In the genomic region with DNA sequence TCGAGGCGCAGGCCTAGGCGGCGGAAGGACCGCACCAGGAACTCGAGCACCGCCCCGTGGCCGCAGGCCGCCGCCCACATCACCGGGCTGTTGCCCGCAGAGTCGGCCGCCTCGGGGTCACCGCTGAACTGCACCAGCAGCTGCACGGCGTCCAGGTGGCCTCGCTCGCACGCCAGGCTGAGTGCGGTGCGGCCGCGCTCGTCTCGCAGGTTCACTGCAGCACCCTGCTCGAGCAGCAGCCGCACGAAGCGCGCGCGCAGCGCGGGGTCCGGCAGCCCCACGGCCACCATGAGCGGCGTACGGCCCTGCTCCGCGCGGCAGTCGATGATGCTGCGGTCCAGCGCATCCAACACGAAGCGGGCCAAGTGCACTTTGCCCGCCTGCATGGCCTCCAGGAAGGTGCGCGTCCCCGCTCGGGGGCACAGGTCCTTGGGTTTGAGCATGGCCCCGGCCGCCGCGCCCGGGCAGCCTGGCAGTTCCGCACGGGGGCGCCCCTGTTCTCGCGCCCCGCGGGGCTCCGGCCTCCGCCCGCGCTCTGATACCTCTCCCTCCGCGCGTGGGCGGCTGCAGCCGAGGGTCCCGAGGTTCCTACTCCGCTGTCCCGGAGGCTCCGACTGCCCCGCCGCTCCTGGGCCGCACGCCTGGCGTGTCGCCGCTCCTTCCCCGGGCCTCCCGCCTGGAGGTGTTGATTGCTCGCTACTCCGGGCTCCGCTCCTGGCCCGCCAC, we compare ENCODE assay signal across 8 cellular contexts. TPM values are rescaled to one million over a fixed set of nuclear protein-coding genes. Genes with fewer than 3 reads are reported as not detected.
A peak's percentile ranks its signal among the peaks of the same experiment; 100 is the strongest.
DNase-seq lines count a peak whose midpoint lies in the region; ATAC-seq and TF ChIP-seq lines count a peak whose summit lies in the region.

No MANE protein-coding gene starts in this region.

- peak overlapping the region; percentile 96 for H2AFZ ChIP-seq in PC-3 (ENCODE audit: low read length)

- no peak overlapping the region for H3K27ac ChIP-seq in PC-3 (ENCODE audit: low read length)
- no peak overlapping the region for H3K27ac ChIP-seq in cardiac muscle cell

- no peak for TF ChIP-seq CTCF in AG10803 (conservative IDR thresholded peaks at IDR 0.05; ENCODE audit: low read length)
- peak; percentile 70 for TF ChIP-seq CTCF in PC-3 (conservative IDR thresholded peaks at IDR 0.05; ENCODE audit: low read depth, low read length)
- peak; percentile 37 for TF ChIP-seq CTCF in cardiac muscle cell (IDR thresholded peaks at IDR 0.05; ENCODE audit: low read depth, low read length)

- POLR2A ChIA-PET in PC-3 (lab: Charles Lee; ENCODE audit: unreplicated experiment) = no interaction called here

- no TSS peak for BruUV-seq in PC-3 (replicated peaks; lab: Mats Ljungman, UMichigan)

- CTCF ChIA-PET in PC-3 (lab: Charles Lee) = no interaction called here

- H3K4me2 ChIP-seq in PC-3 (ENCODE audit: low read length) = peak overlapping the region; percentile 98

- H3K4me3 ChIP-seq in AG10803 (ENCODE audit: low read length) (peak overlapping the region; percentile 40), PC-3 (ENCODE audit: low read length) (peak overlapping the region; percentile 83), cardiac muscle cell (peak overlapping the region; percentile 34)

- H3K9me2 ChIP-seq in PC-3 (replicated peaks; ENCODE audit: low read length) = no peaks in the 10 kb centered on the region

- DNase-seq in AG10803 (ENCODE audit: low read depth) (no peak), PC-3 (peak; percentile 43), cardiac muscle cell (ENCODE audit: low read depth in 1 of 2, low spot score in 1 of 2) (peak; percentile 15 to 60), retina (peak; percentile 84)
- DNase-seq in activated effector memory CD4-positive, alpha-beta T cell treated with anti-CD3 and anti-CD28 coated beads, Interleukin-2, amount 50 U/mL, for 16 hours = peak; percentile 80

- H3K9ac ChIP-seq in PC-3 (ENCODE audit: low read length) = no peak overlapping the region

- intact Hi-C loops in PC-3 (cut with micrococcal nuclease) = no loop called here

- no peaks in the 10 kb centered on the region for H3K27me3 ChIP-seq in PC-3 (ENCODE audit: low read length)
- H3K27me3 ChIP-seq in cardiac muscle cell = peaks cover 38% of the 10 kb centered on the region

- no peaks in the 10 kb centered on the region for H4K20me1 ChIP-seq in PC-3 (ENCODE audit: low read length)

- H3K79me2 ChIP-seq in PC-3 (ENCODE audit: low read length) = no peaks in the 10 kb centered on the region

- H3F3A ChIP-seq in PC-3 (ENCODE audit: low read length, unreplicated experiment) = no peaks in the 10 kb centered on the region

- peak; percentile 43 for ATAC-seq in GM21576 (IDR thresholded peaks at IDR 0.05; ENCODE audit: unreplicated experiment)
- peak; percentile 52 for ATAC-seq in PC-3
- no peak for ATAC-seq in HG02938 (IDR thresholded peaks at IDR 0.05; ENCODE audit: unreplicated experiment)
- ATAC-seq in GM21367 (IDR thresholded peaks at IDR 0.05; ENCODE audit: unreplicated experiment) = no peak

- H3K36me3 ChIP-seq in PC-3 (ENCODE audit: low read depth, low read length) = no peaks in the 10 kb centered on the region
- H3K36me3 ChIP-seq in cardiac muscle cell = no peaks in the 10 kb centered on the region

- H3K9me3 ChIP-seq in PC-3 (ENCODE audit: low read length) (no peaks in the 10 kb centered on the region), cardiac muscle cell (ENCODE audit: low read depth) (no peaks in the 10 kb centered on the region)

- H3K4me1 ChIP-seq in PC-3 (ENCODE audit: insufficient read depth, low read length) (no peaks in the 10 kb centered on the region), cardiac muscle cell (ENCODE audit: low read depth) (peaks cover 51% of the 10 kb centered on the region)

RNA-seq across cellular contexts. Expression of gene ANKRD63, which starts 0.6 kb away (rescaled TPM):
- total RNA-seq in PC-3 (2014; rRNA removed) = 1.2 and 1.4 TPM in 2 replicates
- total RNA-seq in cardiac muscle cell = 24.4 and 104 TPM in 2 replicates
- polyA plus RNA-seq in cardiac muscle cell = 13.7 and 45.7 TPM in 2 replicates

RNA-seq across cellular contexts. Expression of gene PLCB2, which starts 25.4 kb away (rescaled TPM):
- 1.3 and 3.2 TPM in 2 replicates for total RNA-seq in PC-3 (2014; rRNA removed)
- 16.9 and 41.2 TPM in 2 replicates for total RNA-seq in cardiac muscle cell
- polyA plus RNA-seq in cardiac muscle cell = 28.3 and 45.9 TPM in 2 replicates

RNA-seq across cellular contexts. Expression of gene INAFM2, which starts 41.2 kb away (rescaled TPM):
- total RNA-seq in PC-3 (2014; rRNA removed) = 22.1 and 32.1 TPM in 2 replicates
- total RNA-seq in cardiac muscle cell = 133 and 217 TPM in 2 replicates
- 186 and 330 TPM in 2 replicates for polyA plus RNA-seq in cardiac muscle cell

RNA-seq across cellular contexts. Expression of gene PAK6, which starts 43.4 kb away (rescaled TPM):
- total RNA-seq in PC-3 (2014; rRNA removed) (30.4 TPM in 2 replicates), cardiac muscle cell (9.7 and 18.7 TPM in 2 replicates)
- polyA plus RNA-seq in cardiac muscle cell = 4.2 and 8.3 TPM in 2 replicates

RNA-seq across cellular contexts. Expression of gene CCDC9B, which starts 58.4 kb away (rescaled TPM):
- 56.1 and 101 TPM in 2 replicates for total RNA-seq in PC-3 (2014; rRNA removed)
- total RNA-seq in cardiac muscle cell = 8.2 and 9.6 TPM in 2 replicates
- polyA plus RNA-seq in cardiac muscle cell = 12.5 and 14.6 TPM in 2 replicates

Comparison
In these comparisons a context has a peak if more than half of its experiments do, and no peak if none do; other contexts are left out.
1. ATAC-seq: peak in GM21576 (single experiment) and PC-3 (single experiment); none in HG02938 (single experiment) and GM21367 (single experiment).
2. RNA of gene ANKRD63, which starts 0.6 kb away (total RNA-seq): 24.4 to 104 TPM in cardiac muscle cell; 1.2 to 1.4 TPM in PC-3; every median in the first group is over 10 times any median in the second.
3. Peak in every context shown above with its lines, with median percentiles within 50 percentile points of each other: H3K4me3 ChIP-seq.